Comparison of ENCODE assay signal across 1 cellular context in genomic region chr14:74501135-74501614, GRCh38.
TF ChIP-seq lines count a peak whose summit lies in the region.

No MANE protein-coding gene starts in this region.

TF ChIP-seq in GM23338, 12 proteins besides CTCF, POLR2A, EP300 and RAD21 (continued from another document):
- TF ChIP-seq, protein P1, sequence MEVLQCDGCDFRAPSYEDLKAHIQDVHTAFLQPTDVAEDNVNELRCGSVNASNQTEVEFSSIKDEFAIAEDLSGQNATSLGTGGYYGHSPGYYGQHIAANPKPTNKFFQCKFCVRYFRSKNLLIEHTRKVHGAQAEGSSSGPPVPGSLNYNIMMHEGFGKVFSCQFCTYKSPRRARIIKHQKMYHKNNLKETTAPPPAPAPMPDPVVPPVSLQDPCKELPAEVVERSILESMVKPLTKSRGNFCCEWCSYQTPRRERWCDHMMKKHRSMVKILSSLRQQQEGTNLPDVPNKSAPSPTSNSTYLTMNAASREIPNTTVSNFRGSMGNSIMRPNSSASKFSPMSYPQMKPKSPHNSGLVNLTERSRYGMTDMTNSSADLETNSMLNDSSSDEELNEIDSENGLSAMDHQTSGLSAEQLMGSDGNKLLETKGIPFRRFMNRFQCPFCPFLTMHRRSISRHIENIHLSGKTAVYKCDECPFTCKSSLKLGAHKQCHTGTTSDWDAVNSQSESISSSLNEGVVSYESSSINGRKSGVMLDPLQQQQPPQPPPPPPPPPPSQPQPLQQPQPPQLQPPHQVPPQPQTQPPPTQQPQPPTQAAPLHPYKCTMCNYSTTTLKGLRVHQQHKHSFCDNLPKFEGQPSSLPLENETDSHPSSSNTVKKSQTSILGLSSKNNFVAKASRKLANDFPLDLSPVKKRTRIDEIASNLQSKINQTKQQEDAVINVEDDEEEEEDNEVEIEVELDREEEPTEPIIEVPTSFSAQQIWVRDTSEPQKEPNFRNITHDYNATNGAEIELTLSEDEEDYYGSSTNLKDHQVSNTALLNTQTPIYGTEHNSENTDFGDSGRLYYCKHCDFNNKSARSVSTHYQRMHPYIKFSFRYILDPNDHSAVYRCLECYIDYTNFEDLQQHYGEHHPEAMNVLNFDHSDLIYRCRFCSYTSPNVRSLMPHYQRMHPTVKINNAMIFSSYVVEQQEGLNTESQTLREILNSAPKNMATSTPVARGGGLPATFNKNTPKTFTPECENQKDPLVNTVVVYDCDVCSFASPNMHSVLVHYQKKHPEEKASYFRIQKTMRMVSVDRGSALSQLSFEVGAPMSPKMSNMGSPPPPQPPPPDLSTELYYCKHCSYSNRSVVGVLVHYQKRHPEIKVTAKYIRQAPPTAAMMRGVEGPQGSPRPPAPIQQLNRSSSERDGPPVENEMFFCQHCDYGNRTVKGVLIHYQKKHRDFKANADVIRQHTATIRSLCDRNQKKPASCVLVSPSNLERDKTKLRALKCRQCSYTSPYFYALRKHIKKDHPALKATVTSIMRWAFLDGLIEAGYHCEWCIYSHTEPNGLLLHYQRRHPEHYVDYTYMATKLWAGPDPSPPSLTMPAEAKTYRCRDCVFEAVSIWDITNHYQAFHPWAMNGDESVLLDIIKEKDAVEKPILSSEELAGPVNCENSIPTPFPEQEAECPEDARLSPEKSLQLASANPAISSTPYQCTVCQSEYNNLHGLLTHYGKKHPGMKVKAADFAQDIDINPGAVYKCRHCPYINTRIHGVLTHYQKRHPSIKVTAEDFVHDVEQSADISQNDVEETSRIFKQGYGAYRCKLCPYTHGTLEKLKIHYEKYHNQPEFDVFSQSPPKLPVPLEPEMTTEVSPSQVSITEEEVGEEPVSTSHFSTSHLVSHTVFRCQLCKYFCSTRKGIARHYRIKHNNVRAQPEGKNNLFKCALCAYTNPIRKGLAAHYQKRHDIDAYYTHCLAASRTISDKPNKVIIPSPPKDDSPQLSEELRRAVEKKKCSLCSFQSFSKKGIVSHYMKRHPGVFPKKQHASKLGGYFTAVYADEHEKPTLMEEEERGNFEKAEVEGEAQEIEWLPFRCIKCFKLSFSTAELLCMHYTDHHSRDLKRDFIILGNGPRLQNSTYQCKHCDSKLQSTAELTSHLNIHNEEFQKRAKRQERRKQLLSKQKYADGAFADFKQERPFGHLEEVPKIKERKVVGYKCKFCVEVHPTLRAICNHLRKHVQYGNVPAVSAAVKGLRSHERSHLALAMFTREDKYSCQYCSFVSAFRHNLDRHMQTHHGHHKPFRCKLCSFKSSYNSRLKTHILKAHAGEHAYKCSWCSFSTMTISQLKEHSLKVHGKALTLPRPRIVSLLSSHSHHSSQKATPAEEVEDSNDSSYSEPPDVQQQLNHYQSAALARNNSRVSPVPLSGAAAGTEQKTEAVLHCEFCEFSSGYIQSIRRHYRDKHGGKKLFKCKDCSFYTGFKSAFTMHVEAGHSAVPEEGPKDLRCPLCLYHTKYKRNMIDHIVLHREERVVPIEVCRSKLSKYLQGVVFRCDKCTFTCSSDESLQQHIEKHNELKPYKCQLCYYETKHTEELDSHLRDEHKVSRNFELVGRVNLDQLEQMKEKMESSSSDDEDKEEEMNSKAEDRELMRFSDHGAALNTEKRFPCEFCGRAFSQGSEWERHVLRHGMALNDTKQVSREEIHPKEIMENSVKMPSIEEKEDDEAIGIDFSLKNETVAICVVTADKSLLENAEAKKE (CRISPR knock-in tag; IDR thresholded peaks at IDR 0.05): no peak
- TF ChIP-seq ZNF331 (CRISPR knock-in tag; IDR thresholded peaks at IDR 0.05; ENCODE audit: low read depth): no peak
- no peak for TF ChIP-seq EZH2phosphoT487 (IDR thresholded peaks at IDR 0.05; ENCODE audit: unreplicated experiment)
- no peak; the same call in 1 of the 2 replicates for TF ChIP-seq CREB1 (CRISPR knock-in tag; IDR thresholded peaks at IDR 0.05; ENCODE audit: low read depth)
- no peak for TF ChIP-seq JUNB (IDR thresholded peaks at IDR 0.05; ENCODE audit: unreplicated experiment)
- no peak for TF ChIP-seq REST (IDR thresholded peaks at IDR 0.05; ENCODE audit: unreplicated experiment)
- TF ChIP-seq, protein P2, sequence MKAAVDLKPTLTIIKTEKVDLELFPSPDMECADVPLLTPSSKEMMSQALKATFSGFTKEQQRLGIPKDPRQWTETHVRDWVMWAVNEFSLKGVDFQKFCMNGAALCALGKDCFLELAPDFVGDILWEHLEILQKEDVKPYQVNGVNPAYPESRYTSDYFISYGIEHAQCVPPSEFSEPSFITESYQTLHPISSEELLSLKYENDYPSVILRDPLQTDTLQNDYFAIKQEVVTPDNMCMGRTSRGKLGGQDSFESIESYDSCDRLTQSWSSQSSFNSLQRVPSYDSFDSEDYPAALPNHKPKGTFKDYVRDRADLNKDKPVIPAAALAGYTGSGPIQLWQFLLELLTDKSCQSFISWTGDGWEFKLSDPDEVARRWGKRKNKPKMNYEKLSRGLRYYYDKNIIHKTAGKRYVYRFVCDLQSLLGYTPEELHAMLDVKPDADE (IDR thresholded peaks at IDR 0.05): no peak
- no peak for TF ChIP-seq POLR2AphosphoS5 (IDR thresholded peaks at IDR 0.05; ENCODE audit: low read depth)
